In genomic region chr11:123063396-123064267, GRCh38 we compare ENCODE assay signal across 1 cellular context.
A peak's percentile ranks its signal among the peaks of the same experiment; 100 is the strongest.
TF ChIP-seq lines count a peak whose summit lies in the region.

No MANE protein-coding gene starts in this region.

TF ChIP-seq in HepG2, 621 proteins besides CTCF, POLR2A, EP300 and RAD21 (continued from another document and continues in another):
- TF ChIP-seq ZNF354B (CRISPR knock-in tag; IDR thresholded peaks at IDR 0.05) (no peak), RXRB (CRISPR knock-in tag; IDR thresholded peaks at IDR 0.05; ENCODE audit: borderline replicate concordance) (no peak), NR3C1 (CRISPR knock-in tag; IDR thresholded peaks at IDR 0.05) (no peak), ZBTB10 (CRISPR knock-in tag; IDR thresholded peaks at IDR 0.05; ENCODE audit: borderline replicate concordance) (peak; percentile 5; the same call in 1 of the 2 replicates), ZNF282 (IDR thresholded peaks at IDR 0.05; ENCODE audit: partially characterized antibody) (no peak), GABPA (IDR thresholded peaks at IDR 0.05; ENCODE audit: low read depth, low read length) (no peak), GABPA (CRISPR knock-in tag; IDR thresholded peaks at IDR 0.05; ENCODE audit: low read depth) (no peak), REPIN1 (CRISPR knock-in tag; IDR thresholded peaks at IDR 0.05; ENCODE audit: borderline replicate concordance, low read depth) (no peak), TEAD3 (CRISPR knock-in tag; optimal IDR thresholded peaks at IDR 0.05; ENCODE audit: borderline replicate concordance) (peak; percentile 23), ZNF580 (CRISPR knock-in tag; IDR thresholded peaks at IDR 0.05; ENCODE audit: borderline replicate concordance, low read depth) (no peak), CEBPG (CRISPR knock-in tag; IDR thresholded peaks at IDR 0.05) (peak; percentile 89), HBP1 (CRISPR knock-in tag; IDR thresholded peaks at IDR 0.05; ENCODE audit: low read depth) (no peak), HMGA1 (CRISPR knock-in tag; conservative IDR thresholded peaks at IDR 0.05) (no peak), MXI1 (IDR thresholded peaks at IDR 0.05; ENCODE audit: borderline replicate concordance, low read depth, low read length) (no peak), KLF6 (CRISPR knock-in tag; IDR thresholded peaks at IDR 0.05) (no peak), GPN1 (CRISPR knock-in tag; IDR thresholded peaks at IDR 0.05; ENCODE audit: borderline replicate concordance) (no peak), JUND (CRISPR knock-in tag; IDR thresholded peaks at IDR 0.05) (no peak), NFKB2 (CRISPR knock-in tag; IDR thresholded peaks at IDR 0.05; ENCODE audit: borderline replicate concordance) (no peak), BATF2 (CRISPR knock-in tag; IDR thresholded peaks at IDR 0.05) (no peak), TEF (CRISPR knock-in tag; IDR thresholded peaks at IDR 0.05) (0 out of 2 replicates have a peak, but pooled peaks have one; percentile 11), ZNF530 (CRISPR knock-in tag; IDR thresholded peaks at IDR 0.05; ENCODE audit: low read depth) (no peak), SNAPC2 (CRISPR knock-in tag; IDR thresholded peaks at IDR 0.05) (no peak), ZFP1 (CRISPR knock-in tag; IDR thresholded peaks at IDR 0.05) (no peak), ZNF614 (CRISPR knock-in tag; IDR thresholded peaks at IDR 0.05; ENCODE audit: borderline replicate concordance) (no peak), CBX2 (IDR thresholded peaks at IDR 0.05; ENCODE audit: low read depth, low read length) (no peak), CBX2 (CRISPR knock-in tag; IDR thresholded peaks at IDR 0.05; ENCODE audit: low read depth) (no peak), SRSF4 (IDR thresholded peaks at IDR 0.05; ENCODE audit: low read depth, low read length, poor library complexity, severe bottlenecking) (no peak), SATB2 (CRISPR knock-in tag; IDR thresholded peaks at IDR 0.05) (0 out of 2 replicates have a peak, but pooled peaks have one; percentile 14), MBD4 (IDR thresholded peaks at IDR 0.05; ENCODE audit: borderline replicate concordance, low read length) (no peak), IRF2 (CRISPR knock-in tag; IDR thresholded peaks at IDR 0.05) (no peak), ZNF510 (CRISPR knock-in tag; IDR thresholded peaks at IDR 0.05; ENCODE audit: low read depth) (no peak), CEBPB (IDR thresholded peaks at IDR 0.05; ENCODE audit: borderline replicate concordance, low read depth, low read length) (peak; percentile 95), PITX1 (CRISPR knock-in tag; IDR thresholded peaks at IDR 0.05) (no peak), ZNF605 (CRISPR knock-in tag; IDR thresholded peaks at IDR 0.05) (0 out of 2 replicates have a peak, but pooled peaks have one; percentile 17), NR2F1 (CRISPR knock-in tag; IDR thresholded peaks at IDR 0.05) (no peak), SIN3A (IDR thresholded peaks at IDR 0.05; ENCODE audit: borderline replicate concordance, low read depth, low read length) (no peak), ZBTB21 (CRISPR knock-in tag; IDR thresholded peaks at IDR 0.05) (no peak), STAT5B (CRISPR knock-in tag; IDR thresholded peaks at IDR 0.05) (no peak), ZNF414 (CRISPR knock-in tag; IDR thresholded peaks at IDR 0.05) (no peak), SNRNP70 (IDR thresholded peaks at IDR 0.05; ENCODE audit: low read depth, low read length) (no peak), DPF2 (CRISPR knock-in tag; IDR thresholded peaks at IDR 0.05; ENCODE audit: borderline replicate concordance, low read depth) (no peak), ZNF446 (CRISPR knock-in tag; IDR thresholded peaks at IDR 0.05) (0 out of 2 replicates have a peak, but pooled peaks have one; percentile 16), ZFP36 (IDR thresholded peaks at IDR 0.05; ENCODE audit: borderline replicate concordance, low read depth, low read length, partially characterized antibody) (no peak), MYC (CRISPR knock-in tag; IDR thresholded peaks at IDR 0.05; ENCODE audit: borderline replicate concordance) (peak; percentile 37; the same call in 1 of the 2 replicates), BCL6 (CRISPR knock-in tag; IDR thresholded peaks at IDR 0.05) (0 out of 2 replicates have a peak, but pooled peaks have one; percentile 14)
- TF ChIP-seq, protein P1, sequence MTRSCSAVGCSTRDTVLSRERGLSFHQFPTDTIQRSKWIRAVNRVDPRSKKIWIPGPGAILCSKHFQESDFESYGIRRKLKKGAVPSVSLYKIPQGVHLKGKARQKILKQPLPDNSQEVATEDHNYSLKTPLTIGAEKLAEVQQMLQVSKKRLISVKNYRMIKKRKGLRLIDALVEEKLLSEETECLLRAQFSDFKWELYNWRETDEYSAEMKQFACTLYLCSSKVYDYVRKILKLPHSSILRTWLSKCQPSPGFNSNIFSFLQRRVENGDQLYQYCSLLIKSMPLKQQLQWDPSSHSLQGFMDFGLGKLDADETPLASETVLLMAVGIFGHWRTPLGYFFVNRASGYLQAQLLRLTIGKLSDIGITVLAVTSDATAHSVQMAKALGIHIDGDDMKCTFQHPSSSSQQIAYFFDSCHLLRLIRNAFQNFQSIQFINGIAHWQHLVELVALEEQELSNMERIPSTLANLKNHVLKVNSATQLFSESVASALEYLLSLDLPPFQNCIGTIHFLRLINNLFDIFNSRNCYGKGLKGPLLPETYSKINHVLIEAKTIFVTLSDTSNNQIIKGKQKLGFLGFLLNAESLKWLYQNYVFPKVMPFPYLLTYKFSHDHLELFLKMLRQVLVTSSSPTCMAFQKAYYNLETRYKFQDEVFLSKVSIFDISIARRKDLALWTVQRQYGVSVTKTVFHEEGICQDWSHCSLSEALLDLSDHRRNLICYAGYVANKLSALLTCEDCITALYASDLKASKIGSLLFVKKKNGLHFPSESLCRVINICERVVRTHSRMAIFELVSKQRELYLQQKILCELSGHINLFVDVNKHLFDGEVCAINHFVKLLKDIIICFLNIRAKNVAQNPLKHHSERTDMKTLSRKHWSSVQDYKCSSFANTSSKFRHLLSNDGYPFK (CRISPR knock-in tag; IDR thresholded peaks at IDR 0.05; ENCODE audit: borderline replicate concordance): no peak
- TF ChIP-seq, protein P2, sequence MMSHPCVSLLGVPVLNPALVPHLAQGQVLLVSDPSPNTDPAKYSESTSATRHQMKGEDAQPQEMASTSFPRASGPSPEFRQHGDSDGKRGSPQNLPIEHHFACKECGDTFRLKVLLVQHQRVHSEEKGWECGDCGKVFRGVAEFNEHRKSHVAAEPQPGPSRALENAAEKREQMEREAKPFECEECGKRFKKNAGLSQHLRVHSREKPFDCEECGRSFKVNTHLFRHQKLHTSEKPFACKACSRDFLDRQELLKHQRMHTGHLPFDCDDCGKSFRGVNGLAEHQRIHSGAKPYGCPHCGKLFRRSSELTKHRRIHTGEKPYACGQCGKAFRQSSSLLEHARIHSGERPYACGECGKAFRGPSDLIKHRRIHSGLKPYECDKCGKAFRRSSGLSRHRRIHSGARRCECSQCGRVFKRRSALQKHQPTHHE (CRISPR knock-in tag; IDR thresholded peaks at IDR 0.05; ENCODE audit: borderline replicate concordance): 0 out of 2 replicates have a peak, but pooled peaks have one; percentile 11
- TF ChIP-seq, protein P3, sequence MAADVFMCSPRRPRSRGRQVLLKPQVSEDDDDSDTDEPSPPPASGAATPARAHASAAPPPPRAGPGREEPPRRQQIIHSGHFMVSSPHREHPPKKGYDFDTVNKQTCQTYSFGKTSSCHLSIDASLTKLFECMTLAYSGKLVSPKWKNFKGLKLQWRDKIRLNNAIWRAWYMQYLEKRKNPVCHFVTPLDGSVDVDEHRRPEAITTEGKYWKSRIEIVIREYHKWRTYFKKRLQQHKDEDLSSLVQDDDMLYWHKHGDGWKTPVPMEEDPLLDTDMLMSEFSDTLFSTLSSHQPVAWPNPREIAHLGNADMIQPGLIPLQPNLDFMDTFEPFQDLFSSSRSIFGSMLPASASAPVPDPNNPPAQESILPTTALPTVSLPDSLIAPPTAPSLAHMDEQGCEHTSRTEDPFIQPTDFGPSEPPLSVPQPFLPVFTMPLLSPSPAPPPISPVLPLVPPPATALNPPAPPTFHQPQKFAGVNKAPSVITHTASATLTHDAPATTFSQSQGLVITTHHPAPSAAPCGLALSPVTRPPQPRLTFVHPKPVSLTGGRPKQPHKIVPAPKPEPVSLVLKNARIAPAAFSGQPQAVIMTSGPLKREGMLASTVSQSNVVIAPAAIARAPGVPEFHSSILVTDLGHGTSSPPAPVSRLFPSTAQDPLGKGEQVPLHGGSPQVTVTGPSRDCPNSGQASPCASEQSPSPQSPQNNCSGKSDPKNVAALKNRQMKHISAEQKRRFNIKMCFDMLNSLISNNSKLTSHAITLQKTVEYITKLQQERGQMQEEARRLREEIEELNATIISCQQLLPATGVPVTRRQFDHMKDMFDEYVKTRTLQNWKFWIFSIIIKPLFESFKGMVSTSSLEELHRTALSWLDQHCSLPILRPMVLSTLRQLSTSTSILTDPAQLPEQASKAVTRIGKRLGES (CRISPR knock-in tag; IDR thresholded peaks at IDR 0.05; ENCODE audit: borderline replicate concordance): 0 out of 2 replicates have a peak, but pooled peaks have one; percentile 31
- TF ChIP-seq, protein P4, sequence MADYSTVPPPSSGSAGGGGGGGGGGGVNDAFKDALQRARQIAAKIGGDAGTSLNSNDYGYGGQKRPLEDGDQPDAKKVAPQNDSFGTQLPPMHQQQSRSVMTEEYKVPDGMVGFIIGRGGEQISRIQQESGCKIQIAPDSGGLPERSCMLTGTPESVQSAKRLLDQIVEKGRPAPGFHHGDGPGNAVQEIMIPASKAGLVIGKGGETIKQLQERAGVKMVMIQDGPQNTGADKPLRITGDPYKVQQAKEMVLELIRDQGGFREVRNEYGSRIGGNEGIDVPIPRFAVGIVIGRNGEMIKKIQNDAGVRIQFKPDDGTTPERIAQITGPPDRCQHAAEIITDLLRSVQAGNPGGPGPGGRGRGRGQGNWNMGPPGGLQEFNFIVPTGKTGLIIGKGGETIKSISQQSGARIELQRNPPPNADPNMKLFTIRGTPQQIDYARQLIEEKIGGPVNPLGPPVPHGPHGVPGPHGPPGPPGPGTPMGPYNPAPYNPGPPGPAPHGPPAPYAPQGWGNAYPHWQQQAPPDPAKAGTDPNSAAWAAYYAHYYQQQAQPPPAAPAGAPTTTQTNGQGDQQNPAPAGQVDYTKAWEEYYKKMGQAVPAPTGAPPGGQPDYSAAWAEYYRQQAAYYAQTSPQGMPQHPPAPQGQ (CRISPR knock-in tag; IDR thresholded peaks at IDR 0.05; ENCODE audit: borderline replicate concordance): no peak
- TF ChIP-seq, protein P5, sequence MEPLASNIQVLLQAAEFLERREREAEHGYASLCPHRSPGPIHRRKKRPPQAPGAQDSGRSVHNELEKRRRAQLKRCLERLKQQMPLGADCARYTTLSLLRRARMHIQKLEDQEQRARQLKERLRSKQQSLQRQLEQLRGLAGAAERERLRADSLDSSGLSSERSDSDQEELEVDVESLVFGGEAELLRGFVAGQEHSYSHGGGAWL (CRISPR knock-in tag; IDR thresholded peaks at IDR 0.05): no peak; the same call in 1 of the 2 replicates
